Comparison of ENCODE assay signal across 10 cellular contexts in the genomic region with DNA sequence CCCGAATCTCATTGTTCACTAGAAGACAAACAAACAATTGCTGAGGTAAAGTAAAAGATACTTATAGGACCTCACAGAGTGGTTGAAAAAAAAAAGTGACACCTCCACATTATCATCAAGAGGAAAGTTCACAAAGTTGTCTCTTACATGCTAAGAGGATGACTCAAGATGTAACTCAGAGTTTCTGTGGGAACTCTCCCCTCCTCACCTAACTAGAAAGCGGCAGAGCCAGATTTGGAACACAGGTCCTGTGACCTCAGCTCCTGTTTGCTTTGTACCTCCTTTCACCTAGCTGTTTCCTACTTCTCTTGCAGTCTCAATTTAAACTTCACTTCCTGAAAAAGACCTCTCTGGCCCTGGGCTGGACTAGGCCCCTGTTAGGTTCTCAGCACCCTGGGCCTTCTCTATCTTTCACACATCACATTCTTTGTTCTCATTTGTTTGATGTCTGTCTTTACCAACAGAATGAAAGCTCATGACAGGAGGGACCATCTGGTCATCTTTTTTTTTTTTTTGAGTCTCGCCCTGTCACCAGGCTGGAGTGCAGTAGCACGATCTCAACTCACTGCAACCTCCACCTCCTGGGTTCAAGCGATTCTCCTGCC.
A peak's percentile ranks its signal among the peaks of the same experiment; 100 is the strongest.
DNase-seq lines count a peak whose midpoint lies in the region; ATAC-seq and TF ChIP-seq lines count a peak whose summit lies in the region.
"Had no signal": no experiment of that assay in that cellular context is flagged by ENCODE, and none has a peak within 500 bp of the region (broad histone marks: within the 10 kb centered on the region; RNA-seq: fewer than 3 reads in every experiment).

No MANE protein-coding gene starts in this region.

- CTCF ChIA-PET in mammary epithelial cell (lab: Charles Lee; ENCODE audit: low non-redundant PET) = no interaction called here

- no TSS peak for BruUV-seq in mammary epithelial cell (replicated peaks; lab: Mats Ljungman, UMichigan)

- no peaks in the 10 kb centered on the region for H3K9me3 Mint-ChIP-seq in activated T-cell treated with anti-CD3 and anti-CD28 coated beads, Interleukin-2, amount 50 U/mL, for 72 hours
- H3K9me3 Mint-ChIP-seq in type B pancreatic cell = peaks cover 7% of the 10 kb centered on the region
- H3K9me3 Mint-ChIP-seq: activated T-helper 2 cell treated with anti-CD3 and anti-CD28 coated beads, Interferon-gamma antibody, Interleukin-2, Interleukin-4, amounts not matched to agents 10 μg/mL and 5 μg/mL and 100 μg/mL, durations not matched to agents 14 hours and 24 hours and 36 hours had no signal

- no peak for TF ChIP-seq POLR2A in lower leg skin (IDR thresholded peaks at IDR 0.05)

- H3K4me3 Mint-ChIP-seq in activated T-cell treated with anti-CD3 and anti-CD28 coated beads, Interleukin-2, amount 50 U/mL, for 72 hours = no peak overlapping the region
- peak overlapping the region; percentile 72 for H3K4me3 Mint-ChIP-seq in type B pancreatic cell

- no peaks in the 10 kb centered on the region for H3K4me1 Mint-ChIP-seq in activated T-cell treated with anti-CD3 and anti-CD28 coated beads, Interleukin-2, amount 50 U/mL, for 72 hours (ENCODE audit: low read depth)
- peaks cover 26% of the 10 kb centered on the region for H3K4me1 Mint-ChIP-seq in type B pancreatic cell (ENCODE audit: unreplicated experiment)

- no peaks in the 10 kb centered on the region for H3K27me3 Mint-ChIP-seq in activated T-cell treated with anti-CD3 and anti-CD28 coated beads, Interleukin-2, amount 50 U/mL, for 72 hours (ENCODE audit: low read depth)
- H3K27me3 Mint-ChIP-seq in type B pancreatic cell = no peaks in the 10 kb centered on the region

- intact Hi-C loops in mammary epithelial cell (cut with micrococcal nuclease) = loop anchor here (1.0 kb wide), 1 partner anchor 43 kb away; no protein-coding TSS in a partner anchor
- intact Hi-C loops in lower leg skin (cut with DNase I; ENCODE audit: low total_unique reads) = no loop called here

- in situ Hi-C loops in mammary epithelial cell (cut with MboI; ENCODE audit: low sequenced_read_pairs in 2 of 2) = no loop called here

- no peaks in the 10 kb centered on the region for H3K9me3 ChIP-seq in mammary epithelial cell (replicated peaks; ENCODE audit: insufficient read depth, low read length)

- H3K9ac ChIP-seq in mammary epithelial cell (ENCODE audit: insufficient read depth, low read length) = no peak overlapping the region

- H3K4me2 ChIP-seq in mammary epithelial cell (ENCODE audit: insufficient read depth, low read depth, low read length) = no peak overlapping the region

- TF ChIP-seq CTCF in mammary epithelial cell (conservative IDR thresholded peaks at IDR 0.05 in 1 of 2, IDR thresholded peaks at IDR 0.05 in 1 of 2; ENCODE audit: extremely low read depth in 1 of 2, insufficient read depth in 1 of 2, low read depth in 1 of 2, low read length in 2 of 2) = no peak
- TF ChIP-seq CTCF in type B pancreatic cell (conservative IDR thresholded peaks at IDR 0.05) = no peak
- TF ChIP-seq CTCF in lower leg skin (IDR thresholded peaks at IDR 0.05) = no peak

- peak overlapping the region; percentile 14 for H2AFZ ChIP-seq in mammary epithelial cell (ENCODE audit: low read depth, low read length)

- no peak overlapping the region for H3K27ac ChIP-seq in mammary epithelial cell (ENCODE audit: insufficient read depth, low read depth, low read length)
- H3K27ac ChIP-seq: heart left ventricle had no signal

- H4K20me1 ChIP-seq in mammary epithelial cell (ENCODE audit: insufficient read depth, low read length) = no peaks in the 10 kb centered on the region

- no peaks in the 10 kb centered on the region for H3K36me3 Mint-ChIP-seq in activated T-cell treated with anti-CD3 and anti-CD28 coated beads, Interleukin-2, amount 50 U/mL, for 72 hours (ENCODE audit: insufficient read depth in 2 of 2)
- H3K36me3 Mint-ChIP-seq in type B pancreatic cell = no peaks in the 10 kb centered on the region

- H3K36me3 ChIP-seq in mammary epithelial cell (ENCODE audit: insufficient read depth, low read length) = no peaks in the 10 kb centered on the region
- H3K36me3 ChIP-seq: heart left ventricle had no signal

- H3K27ac Mint-ChIP-seq in activated T-cell treated with anti-CD3 and anti-CD28 coated beads, Interleukin-2, amount 50 U/mL, for 72 hours = no peak overlapping the region
- H3K27ac Mint-ChIP-seq in type B pancreatic cell = peak overlapping the region; percentile 95
- H3K27ac Mint-ChIP-seq: activated T-helper 2 cell treated with anti-CD3 and anti-CD28 coated beads, Interferon-gamma antibody, Interleukin-2, Interleukin-4, amounts not matched to agents 10 μg/mL and 5 μg/mL and 100 μg/mL, durations not matched to agents 14 hours and 24 hours and 36 hours had no signal

- no peaks in the 10 kb centered on the region for H3K79me2 ChIP-seq in mammary epithelial cell (ENCODE audit: insufficient read depth, low read length)

- H3K4me3 ChIP-seq in mammary epithelial cell (replicated peaks in 1 of 3; ENCODE audit: insufficient read depth in 1 of 3, low read depth in 2 of 3, low read length in 3 of 3) = no peak overlapping the region
- no peak overlapping the region for H3K4me3 ChIP-seq in lower leg skin (ENCODE audit: low read depth, poor library complexity, severe bottlenecking)
- H3K4me3 ChIP-seq: heart left ventricle had no signal

- dilution Hi-C loops in mammary epithelial cell (cut with HindIII; ENCODE audit: low sequenced_read_pairs) = loop anchor here (5.0 kb wide), 2 partner anchors 36 to 84 kb away; no protein-coding TSS in a partner anchor

- ATAC-seq in activated T-cell treated with anti-CD3 and anti-CD28 coated beads, Interleukin-2, amount 50 U/mL, for 72 hours (replicated peaks in 1 of 2) = peak; percentile 34 to 39
- ATAC-seq in HG02852 (IDR thresholded peaks at IDR 0.05; ENCODE audit: unreplicated experiment) (peak; percentile 72), HG03469 (IDR thresholded peaks at IDR 0.05; ENCODE audit: unreplicated experiment) (no peak)
- ATAC-seq: heart left ventricle had no signal

- WGBS in mammary epithelial cell (ENCODE audit: low coverage, missing lambda C conversion rate) = 86% methylated on average over 3 of the region's 5 CpGs
- 85% methylated on average over 5 of the region's 5 CpGs for WGBS in lower leg skin, 2 donors

- H3K4me1 ChIP-seq in mammary epithelial cell (ENCODE audit: insufficient read depth, low read length) = peaks cover 4% of the 10 kb centered on the region
- H3K4me1 ChIP-seq: heart left ventricle had no signal

- H3K27me3 ChIP-seq in mammary epithelial cell (ENCODE audit: insufficient read depth, low read length) = no peaks in the 10 kb centered on the region
- H3K27me3 ChIP-seq: heart left ventricle had no signal

- DNase-seq in activated T-cell treated with anti-CD3 and anti-CD28 coated beads, Interleukin-2, amount 50 U/mL, for 72 hours = no peak
- no peak for DNase-seq in activated T-cell treated with anti-CD3 and anti-CD28 coated beads, Interleukin-2, amount 50 U/mL, for 1 hour
- DNase-seq in mammary epithelial cell (peak; percentile 89), type B pancreatic cell (ENCODE audit: extremely low spot score, unreplicated experiment) (no peak), lower leg skin (ENCODE audit: low spot score in 2 of 2) (no peak)
- no peak for DNase-seq in activated CD4-positive, alpha-beta T cell treated with anti-CD3 and anti-CD28 coated beads, Interleukin-2, amount 50 U/mL, for 48 hours
- DNase-seq: heart left ventricle had no signal
